ENCODE assay signal across 16 cellular contexts in the genomic region with DNA sequence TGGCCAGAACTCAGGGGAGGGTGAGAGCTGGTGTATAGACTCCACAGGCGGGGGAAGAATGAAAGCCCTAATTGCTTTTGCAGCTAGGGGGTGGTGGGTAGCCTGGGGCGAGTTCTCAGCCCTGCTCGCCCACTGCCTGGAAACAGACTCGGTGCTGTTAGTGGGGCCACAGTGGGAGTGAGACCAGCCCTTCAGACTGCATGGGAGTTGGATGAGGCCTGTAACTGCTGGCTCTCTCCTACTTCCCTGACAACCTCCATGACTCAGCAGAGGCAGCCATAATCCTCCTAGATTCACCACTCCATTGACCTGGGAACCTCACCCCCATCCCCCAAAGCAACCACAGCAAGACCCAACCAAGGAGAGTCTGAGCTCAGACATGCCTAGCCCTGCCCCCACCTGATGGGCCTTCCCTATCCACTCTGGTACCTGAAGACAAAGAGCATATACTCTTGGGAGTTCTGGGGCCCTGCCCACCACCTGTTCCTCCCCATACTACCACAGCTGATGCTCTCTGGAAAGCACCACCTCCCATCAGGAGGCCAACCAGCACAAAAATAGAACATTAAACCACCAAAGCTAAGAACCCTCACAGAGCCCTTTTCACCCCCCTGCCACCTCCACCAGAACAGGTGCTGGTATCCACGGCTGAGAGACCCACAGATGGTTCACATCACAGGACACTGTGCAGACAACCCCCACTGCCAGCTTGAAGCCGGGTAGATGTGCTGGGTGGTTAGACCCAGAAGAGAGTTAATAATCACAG.
DNase-seq lines count a peak whose midpoint lies in the region; ATAC-seq and TF ChIP-seq lines count a peak whose summit lies in the region.
"Had no signal": no experiment of that assay in that cellular context is flagged by ENCODE, and none has a peak within 500 bp of the region (broad histone marks: within the 10 kb centered on the region; RNA-seq: fewer than 3 reads in every experiment).

No MANE protein-coding gene starts in this region.

- peaks cover 3% of the 10 kb centered on the region for H3K9me3 Mint-ChIP-seq in neural crest cell

- H3K27ac Mint-ChIP-seq in neural crest cell (ENCODE audit: unreplicated experiment): peak overlapping the region; percentile 73

- DNase-seq in DMS 273 (lab: John Stamatoyannopoulos, UW; ENCODE audit: unreplicated experiment) (peak; percentile 22), DMS 273 treated with DMSO at 0.1 percent for 48 hours (lab: John Stamatoyannopoulos, UW) (no peak), NCI-H345 treated with DMSO at 0.1 percent for 48 hours (lab: John Stamatoyannopoulos, UW; ENCODE audit: unreplicated experiment) (peak; percentile 70), neural crest cell (ENCODE audit: low read depth, low spot score) (no peak), SIG-M5 (lab: John Stamatoyannopoulos, UW) (no peak), foreskin fibroblast (no peak), GM13977 (ENCODE audit: low spot score) (no peak)
- DNase-seq: GOT3, MG63, NCI-H748 treated with DMSO at 0.1 percent for 48 hours, SW 1271 had no signal

- peak; percentile 68 for ATAC-seq in HG03097 (IDR thresholded peaks at IDR 0.05; ENCODE audit: low FRiP score, unreplicated experiment)
- ATAC-seq: activated naive CD4-positive, alpha-beta T cell treated with anti-CD3 and anti-CD28 coated beads, Interleukin-2, amount 50 U/mL, for 72 hours had no signal

- TF ChIP-seq CTCF in neural crest cell (conservative IDR thresholded peaks at IDR 0.05): no peak
- TF ChIP-seq CTCF in foreskin fibroblast (IDR thresholded peaks at IDR 0.05; ENCODE audit: low read depth, low read length): no peak
- TF ChIP-seq CTCF in GM13977 (IDR thresholded peaks at IDR 0.05; ENCODE audit: extremely low read depth, insufficient read depth, missing control alignments): no peak

- peaks cover 12% of the 10 kb centered on the region for H3K36me3 Mint-ChIP-seq in neural crest cell (ENCODE audit: low read depth)

- in situ Hi-C loops in GM13977 (cut with MboI; ENCODE audit: low pct_unique_long_range_greater_than_20kb, low sequenced_read_pairs, unreplicated experiment): no loop called here

- H3K4me3 Mint-ChIP-seq in neural crest cell: no peak overlapping the region

- H3K27me3 Mint-ChIP-seq in neural crest cell (ENCODE audit: low read depth): no peaks in the 10 kb centered on the region

- no peak overlapping the region for H3K4me3 ChIP-seq in foreskin fibroblast (ENCODE audit: low read depth in 1 of 2, low read length in 2 of 2)
- H3K4me3 ChIP-seq: esophagus muscularis mucosa, MG63, right atrium auricular region, suprapubic skin had no signal

- H3K4me1 Mint-ChIP-seq in neural crest cell: peaks cover 8% of the 10 kb centered on the region

Comparison
In these comparisons a context has a peak if more than half of its experiments do, and no peak if none do; other contexts are left out.
1. DNase-seq: peak in DMS 273 (single experiment) and NCI-H345 treated with DMSO at 0.1 percent for 48 hours (single experiment); none in DMS 273 treated with DMSO at 0.1 percent for 48 hours (single experiment), neural crest cell (single experiment), SIG-M5 (single experiment), foreskin fibroblast (0 of 2) and GM13977 (single experiment).